ENCODE assay signal across 27 cellular contexts in the genomic region with DNA sequence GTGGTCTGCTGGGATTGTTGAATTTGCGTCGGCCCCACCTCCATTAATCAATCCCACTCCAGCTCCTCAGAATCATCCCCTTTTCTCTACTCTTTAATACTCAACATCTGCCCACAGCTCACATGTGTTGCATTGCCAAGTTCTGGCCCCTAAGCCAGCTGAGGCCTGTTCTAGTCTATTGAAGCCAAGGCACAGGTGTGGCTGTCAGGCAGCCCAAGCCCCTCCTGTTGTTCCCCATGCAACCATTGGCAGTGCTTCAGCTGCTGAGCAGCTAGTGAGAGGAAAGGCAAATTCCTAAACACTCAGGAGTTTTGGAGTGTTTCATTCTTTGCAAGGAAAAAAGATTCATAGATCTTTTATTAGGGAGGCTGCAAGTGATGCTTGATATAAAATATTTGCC.
"Had no signal": no experiment of that assay in that cellular context is flagged by ENCODE, and none has a peak within 500 bp of the region (broad histone marks: within the 10 kb centered on the region; RNA-seq: fewer than 3 reads in every experiment).

No MANE protein-coding gene starts in this region.

- ATAC-seq: activated CD4-positive, alpha-beta T cell treated with anti-CD3 and anti-CD28 coated beads for 36 hours; activated CD4-positive, CD25-positive, alpha-beta regulatory T cell treated with anti-CD3 and anti-CD28 coated beads, Interleukin-2, amount 50 U/mL, for 24 hours; activated CD8-positive, alpha-beta T cell treated with anti-CD3 and anti-CD28 coated beads, Interleukin-2, amount 10 ng/mL, durations not matched to agents 7 days and 5 days; body of pancreas had no signal

- H3K4me3 ChIP-seq: adrenal gland, body of pancreas, breast epithelium, MG63, PC-9, SK-N-MC had no signal

- H3K4me1 ChIP-seq: adrenal gland, body of pancreas, breast epithelium had no signal

- H3K9me3 Mint-ChIP-seq: activated naive CD4-positive, alpha-beta T cell treated with anti-CD3 and anti-CD28 coated beads, Interleukin-2, amount 50 U/mL, for 24 hours; activated T-helper 2 cell treated with anti-CD3 and anti-CD28 coated beads, Interferon-gamma antibody, Interleukin-2, Interleukin-4, amounts not matched to agents 10 μg/mL and 5 μg/mL and 100 μg/mL, durations not matched to agents 14 hours and 24 hours and 36 hours had no signal

- H3K27ac ChIP-seq: adrenal gland, body of pancreas, breast epithelium, PC-9, SK-N-MC had no signal

- DNase-seq: activated CD4-positive, alpha-beta T cell treated with anti-CD3 and anti-CD28 coated beads for 36 hours; activated CD4-positive, alpha-beta T cell treated with anti-CD3 and anti-CD28 coated beads, Interleukin-2, amount 10 ng/mL, durations not matched to agents 7 days and 5 days; activated CD4-positive, alpha-beta T cell treated with anti-CD3 and anti-CD28 coated beads, Interleukin-2, amount 50 U/mL, for 48 hours; activated CD8-positive, alpha-beta T cell treated with anti-CD3 and anti-CD28 coated beads, Interleukin-2, amount 10 ng/mL, durations not matched to agents 7 days and 5 days; activated gamma-delta T cell; activated naive CD4-positive, alpha-beta T cell treated with Interleukin-2 at 50 U/mL for 16 hours; activated T-cell treated with anti-CD3 and anti-CD28 coated beads, Interleukin-2, amount 50 U/mL, for 24 hours; adrenal gland; body of pancreas; Karpas-422; MG63; NCI-H1048; NCI-H1105 treated with DMSO at 0.1 percent for 48 hours; NCI-H1436; NCI-H1694; NCI-H1930; NCI-H2081 treated with DMSO at 0.1 percent for 48 hours; NCI-H226; NCI-H524 treated with DMSO at 0.1 percent for 48 hours; PC-9; Right ventricle myocardium superior had no signal

- H3K36me3 Mint-ChIP-seq: activated naive CD4-positive, alpha-beta T cell treated with anti-CD3 and anti-CD28 coated beads, Interleukin-2, amount 50 U/mL, for 24 hours had no signal

- H3K4me3 Mint-ChIP-seq: activated CD4-positive, alpha-beta T cell treated with anti-CD3 and anti-CD28 coated beads for 36 hours; activated CD4-positive, alpha-beta T cell treated with anti-CD3 and anti-CD28 coated beads, Interleukin-2, amount 10 ng/mL, durations not matched to agents 7 days and 5 days; activated CD8-positive, alpha-beta T cell treated with anti-CD3 and anti-CD28 coated beads, Interleukin-2, amount 10 ng/mL, durations not matched to agents 7 days and 5 days; activated naive CD4-positive, alpha-beta T cell treated with anti-CD3 and anti-CD28 coated beads, Interleukin-2, amount 50 U/mL, for 24 hours; activated T-cell treated with anti-CD3 and anti-CD28 coated beads, Interleukin-2, amount 50 U/mL, for 24 hours; T-helper 2 cell treated with Interferon-gamma antibody and Interleukin-4, amounts not matched to agents 5 μg/mL and 100 μg/mL, for 36 hours had no signal

- H3K36me3 ChIP-seq: adrenal gland, breast epithelium, MG63 had no signal

- H3K4me1 Mint-ChIP-seq: activated CD4-positive, alpha-beta T cell treated with anti-CD3 and anti-CD28 coated beads for 36 hours; activated CD4-positive, alpha-beta T cell treated with anti-CD3 and anti-CD28 coated beads, Interleukin-2, amount 10 ng/mL, durations not matched to agents 7 days and 5 days; activated naive CD4-positive, alpha-beta T cell treated with anti-CD3 and anti-CD28 coated beads, Interleukin-2, amount 50 U/mL, for 24 hours had no signal

- H3K27me3 ChIP-seq: adrenal gland, body of pancreas, MG63 had no signal

- H3K27me3 Mint-ChIP-seq: activated naive CD4-positive, alpha-beta T cell treated with anti-CD3 and anti-CD28 coated beads, Interleukin-2, amount 50 U/mL, for 24 hours had no signal

- H3K27ac Mint-ChIP-seq: activated CD4-positive, alpha-beta T cell treated with anti-CD3 and anti-CD28 coated beads for 36 hours; activated CD4-positive, alpha-beta T cell treated with anti-CD3 and anti-CD28 coated beads, Interleukin-2, amount 10 ng/mL, durations not matched to agents 7 days and 5 days; activated CD8-positive, alpha-beta T cell treated with anti-CD3 and anti-CD28 coated beads, Interleukin-2, amount 10 ng/mL, durations not matched to agents 7 days and 5 days; activated naive CD4-positive, alpha-beta T cell treated with anti-CD3 and anti-CD28 coated beads, Interleukin-2, amount 50 U/mL, for 24 hours; activated T-cell treated with anti-CD3 and anti-CD28 coated beads, Interleukin-2, amount 50 U/mL, for 24 hours; activated T-helper 2 cell treated with anti-CD3 and anti-CD28 coated beads, Interferon-gamma antibody, Interleukin-2, Interleukin-4, amounts not matched to agents 10 μg/mL and 5 μg/mL and 100 μg/mL, durations not matched to agents 14 hours and 24 hours and 36 hours; T-helper 2 cell treated with Interferon-gamma antibody and Interleukin-4, amounts not matched to agents 5 μg/mL and 100 μg/mL, for 36 hours had no signal

- H3K9me3 ChIP-seq: adrenal gland had no signal
